Comparison of ENCODE assay signal across 17 cellular contexts in the genomic region with DNA sequence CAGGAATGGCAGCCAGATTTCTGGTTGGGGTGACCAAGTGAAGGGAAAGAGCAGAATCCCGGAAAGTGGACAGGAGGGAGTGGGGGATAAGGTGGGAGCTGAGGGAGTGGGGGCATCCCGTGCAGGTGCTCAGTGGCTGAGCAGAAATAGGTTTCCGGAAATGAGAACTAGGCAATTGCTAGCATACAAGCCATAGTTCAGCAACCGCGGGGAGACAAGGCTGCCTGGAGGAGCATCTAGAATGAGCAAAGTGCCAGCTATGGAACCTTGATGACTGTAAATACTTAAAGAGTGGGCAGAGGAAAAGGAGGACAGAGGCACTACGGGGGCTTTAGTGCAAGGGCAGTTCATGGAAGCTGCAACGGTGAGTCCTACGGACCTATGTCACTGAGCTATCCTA.
"Had no signal": no experiment of that assay in that cellular context is flagged by ENCODE, and none has a peak within 500 bp of the region (broad histone marks: within the 10 kb centered on the region; RNA-seq: fewer than 3 reads in every experiment).

No MANE protein-coding gene starts in this region.

- H3K27me3 ChIP-seq: heart left ventricle, spleen had no signal

- H3K27me3 Mint-ChIP-seq: dendritic cell treated with granulocyte-macrophage colony-stimulating factor and Interleukin-4, amounts not matched to agents 40 ng/mL and 50 ng/mL, for 4 days; type B pancreatic cell had no signal

- H3K27ac Mint-ChIP-seq: dendritic cell treated with granulocyte-macrophage colony-stimulating factor and Interleukin-4, amounts not matched to agents 40 ng/mL and 50 ng/mL, for 4 days; naive thymus-derived CD4-positive, alpha-beta T cell; nephron progenitor cell; type B pancreatic cell had no signal

- H3K9me3 Mint-ChIP-seq: dendritic cell treated with granulocyte-macrophage colony-stimulating factor and Interleukin-4, amounts not matched to agents 40 ng/mL and 50 ng/mL, for 4 days; nephron progenitor cell; type B pancreatic cell had no signal

- DNase-seq: heart left ventricle; hippocampal formation; left colon; left ventricle myocardium superior; mesendoderm; naive thymus-derived CD4-positive, alpha-beta T cell; nephron progenitor cell; psoas muscle; retina; spleen; stimulated activated CD4-positive, alpha-beta T cell treated with anti-CD3 and anti-CD28 coated beads, Interleukin-2, amount 100 ng/mL, for 24 hours; stimulated activated CD4-positive, alpha-beta T cell treated with anti-CD3 and anti-CD28 coated beads, Interleukin-4, amount 100 ng/mL, for 4 hours; stimulated activated naive CD4-positive, alpha-beta T cell treated with Interleukin-2 at 50 U/mL for 16 hours had no signal

- H3K36me3 ChIP-seq: heart left ventricle, spleen had no signal

- H3K9me3 ChIP-seq: heart left ventricle, psoas muscle, spleen had no signal

- H3K4me3 ChIP-seq: heart left ventricle, lung, psoas muscle, spleen had no signal

- ATAC-seq: heart left ventricle; left colon; left ventricle myocardium superior; naive thymus-derived CD4-positive, alpha-beta T cell; psoas muscle; sciatic nerve had no signal

- H3K4me1 ChIP-seq: psoas muscle had no signal

- H3K36me3 Mint-ChIP-seq: naive thymus-derived CD4-positive, alpha-beta T cell; type B pancreatic cell had no signal

- H3K27ac ChIP-seq: heart left ventricle, psoas muscle, spleen had no signal

- H3K4me3 Mint-ChIP-seq: dendritic cell treated with granulocyte-macrophage colony-stimulating factor and Interleukin-4, amounts not matched to agents 40 ng/mL and 50 ng/mL, for 4 days; naive thymus-derived CD4-positive, alpha-beta T cell; nephron progenitor cell; type B pancreatic cell had no signal
